Comparison of ENCODE assay signal across 1 cellular context in genomic region chr6:156102129-156102528, GRCh38.
TF ChIP-seq lines count a peak whose summit lies in the region.

No MANE protein-coding gene starts in this region.

TF ChIP-seq in endothelial cell of umbilical vein, 7 proteins besides CTCF, POLR2A, EP300 and RAD21:
- TF ChIP-seq, protein P1, sequence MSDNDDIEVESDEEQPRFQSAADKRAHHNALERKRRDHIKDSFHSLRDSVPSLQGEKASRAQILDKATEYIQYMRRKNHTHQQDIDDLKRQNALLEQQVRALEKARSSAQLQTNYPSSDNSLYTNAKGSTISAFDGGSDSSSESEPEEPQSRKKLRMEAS (IDR thresholded peaks at IDR 0.05; ENCODE audit: insufficient read depth, insufficient read length), result no peak
- TF ChIP-seq GATA2 (IDR thresholded peaks at IDR 0.05; ENCODE audit: insufficient read depth, insufficient read length, low read depth, low read length), result no peak
- no peak for TF ChIP-seq JUN (IDR thresholded peaks at IDR 0.05; ENCODE audit: borderline replicate concordance, insufficient read depth, insufficient read length, low read depth)
- TF ChIP-seq POLR2AphosphoS5 (IDR thresholded peaks at IDR 0.05; ENCODE audit: insufficient read depth, low read depth, low read length), result no peak
- TF ChIP-seq MYC (IDR thresholded peaks at IDR 0.05; ENCODE audit: low read depth, low read length), result no peak
- no peak for TF ChIP-seq EZH2 (IDR thresholded peaks at IDR 0.05; ENCODE audit: borderline replicate concordance, low read depth, low read length, severe bottlenecking)
- TF ChIP-seq FOS (IDR thresholded peaks at IDR 0.05; ENCODE audit: borderline replicate concordance, insufficient read depth, low read length), result no peak
